ENCODE assay signal across 1 cellular context in genomic region chr7:141699860-141700259, GRCh38.
TF ChIP-seq lines count a peak whose summit lies in the region.

No MANE protein-coding gene starts in this region.

TF ChIP-seq in endothelial cell of umbilical vein, 7 proteins besides CTCF, POLR2A, EP300 and RAD21:
- TF ChIP-seq FOS (IDR thresholded peaks at IDR 0.05; ENCODE audit: borderline replicate concordance, insufficient read depth, low read length) (no peak), GATA2 (IDR thresholded peaks at IDR 0.05; ENCODE audit: insufficient read depth, insufficient read length, low read depth, low read length) (no peak), JUN (IDR thresholded peaks at IDR 0.05; ENCODE audit: borderline replicate concordance, insufficient read depth, insufficient read length, low read depth) (no peak), MYC (IDR thresholded peaks at IDR 0.05; ENCODE audit: low read depth, low read length) (no peak), POLR2AphosphoS5 (IDR thresholded peaks at IDR 0.05; ENCODE audit: insufficient read depth, low read depth, low read length) (no peak), EZH2 (IDR thresholded peaks at IDR 0.05; ENCODE audit: borderline replicate concordance, low read depth, low read length, severe bottlenecking) (no peak)
- TF ChIP-seq, protein P1, sequence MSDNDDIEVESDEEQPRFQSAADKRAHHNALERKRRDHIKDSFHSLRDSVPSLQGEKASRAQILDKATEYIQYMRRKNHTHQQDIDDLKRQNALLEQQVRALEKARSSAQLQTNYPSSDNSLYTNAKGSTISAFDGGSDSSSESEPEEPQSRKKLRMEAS (IDR thresholded peaks at IDR 0.05; ENCODE audit: insufficient read depth, insufficient read length), result no peak
